In the genomic region with DNA sequence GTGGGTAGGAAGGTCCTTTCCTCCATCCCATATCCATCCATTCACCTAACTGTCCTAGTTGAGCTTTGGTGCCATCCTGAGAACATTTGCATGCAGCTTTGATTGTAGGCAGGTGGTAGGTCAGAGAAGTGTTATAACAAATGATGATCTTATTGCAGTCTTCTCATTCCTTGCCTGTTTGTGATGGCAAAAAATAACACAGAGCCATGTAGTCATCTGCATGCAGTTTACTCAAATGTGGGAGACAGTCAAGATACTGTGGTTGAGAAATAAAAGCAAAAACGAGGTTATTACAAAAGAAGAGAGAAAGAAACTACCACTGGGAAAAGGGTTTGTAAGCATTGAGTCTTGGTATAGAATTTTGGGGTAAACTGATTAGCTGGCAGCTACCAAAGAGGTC, we compare ENCODE assay signal across 9 cellular contexts.
"Had no signal": no experiment of that assay in that cellular context is flagged by ENCODE, and none has a peak within 500 bp of the region (broad histone marks: within the 10 kb centered on the region; RNA-seq: fewer than 3 reads in every experiment).

No MANE protein-coding gene starts in this region.

- ATAC-seq: GM23338, HCT116, HepG2, K562 had no signal

- H3K27ac ChIP-seq: HL-60 had no signal

- H3K36me3 ChIP-seq: HAP-1 had no signal

- H3K9me3 ChIP-seq: HAP-1 had no signal

- DNase-seq: H7, HFFc6, KG1 had no signal

- H3K4me3 ChIP-seq: GM23338, HAP-1, K562 had no signal
